11 cellular contexts compared by ENCODE assay signal in the genomic region with DNA sequence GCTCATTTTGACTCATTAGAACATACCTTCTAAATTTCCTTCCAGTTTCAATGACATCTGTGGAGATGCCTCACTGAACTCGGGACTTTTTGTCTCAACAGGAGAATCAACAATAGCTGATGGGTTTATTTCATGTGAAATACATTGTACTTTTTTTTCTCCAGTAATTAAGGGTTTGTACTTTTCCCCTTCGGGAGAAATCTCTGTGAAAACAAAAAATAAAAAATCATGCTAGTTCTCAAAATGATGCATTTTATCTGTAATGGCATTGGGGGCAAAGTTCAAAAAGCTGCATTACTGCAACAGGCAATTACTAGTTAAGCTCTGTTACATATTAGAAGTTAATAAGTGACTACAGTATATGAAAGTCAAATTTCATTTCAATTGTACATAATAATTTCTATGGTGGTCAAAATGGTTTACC.
DNase-seq lines count a peak whose midpoint lies in the region; ATAC-seq and TF ChIP-seq lines count a peak whose summit lies in the region.
"Had no signal": no experiment of that assay in that cellular context is flagged by ENCODE, and none has a peak within 500 bp of the region (broad histone marks: within the 10 kb centered on the region; RNA-seq: fewer than 3 reads in every experiment).

No MANE protein-coding gene starts in this region.

- H3K27ac Mint-ChIP-seq in H9: no peak overlapping the region
- H3K27ac Mint-ChIP-seq: type B pancreatic cell had no signal

- H3K9me3 Mint-ChIP-seq in H9: peaks cover 0 to 6% of the 10 kb centered on the region in 2 experiments; a peak in 2 of 5 replicates
- H3K9me3 Mint-ChIP-seq: type B pancreatic cell had no signal

- H3K56ac ChIP-seq in H9 (ENCODE audit: insufficient read length, low read depth, low read length): no peak overlapping the region

- H3K23ac ChIP-seq in H9 (ENCODE audit: insufficient read length, low read depth, low read length): no peak overlapping the region

- H2BK120ac ChIP-seq in H9 (ENCODE audit: low read depth, low read length, poor library complexity, severe bottlenecking): no peak overlapping the region

- no peak overlapping the region for H4K91ac ChIP-seq in H9 (ENCODE audit: insufficient read length, low read depth, low read length)

- H2BK15ac ChIP-seq in H9 (ENCODE audit: low read depth, low read length): no peak overlapping the region

- no peaks in the 10 kb centered on the region for H3K79me1 ChIP-seq in H9 (ENCODE audit: insufficient read depth, low read depth, low read length, poor library complexity, severe bottlenecking)

- no peak overlapping the region for H3T11ph ChIP-seq in H9 (ENCODE audit: low read length)

- DNase-seq in activated CD4-positive, alpha-beta T cell treated with anti-CD3 and anti-CD28 coated beads, Interleukin-2, amount 50 U/mL, for 48 hours: no peak
- no peak for DNase-seq in T1000 (lab: John Stamatoyannopoulos, UW)
- no peak for DNase-seq in HEK293T (ENCODE audit: extremely low spot score)
- DNase-seq in H9: no peak
- DNase-seq: NCI-H187 had no signal

- 34% methylated on average over 2 of the region's 2 CpGs for WGBS in liver
- WGBS in H9 (ENCODE audit: extremely low coverage, insufficient read length, low lambda C conversion rate): no CpG with 5 or more reads among the region's 2 CpGs

- H3K27me3 ChIP-seq in liver (ENCODE audit: control insufficient read depth in 4 of 4, insufficient read depth in 4 of 4, low read length in 3 of 4) (no peaks in the 10 kb centered on the region), H9 (ENCODE audit: insufficient read depth, low read length) (no peaks in the 10 kb centered on the region)

- H3K23me2 ChIP-seq in H9 (ENCODE audit: insufficient read length, low read depth, low read length, poor library complexity, severe bottlenecking): no peaks in the 10 kb centered on the region

- no peak overlapping the region for H2AK5ac ChIP-seq in H9 (ENCODE audit: insufficient read length, low read length)

- H3K4me3 ChIP-seq in liver (ENCODE audit: low read depth in 1 of 3, low read length in 3 of 3): peak overlapping the region in 1 of 3 donors; percentile 6

- no peak overlapping the region for H3K4me3 Mint-ChIP-seq in H9
- H3K4me3 Mint-ChIP-seq: type B pancreatic cell had no signal

- H4K5ac ChIP-seq in H9 (ENCODE audit: insufficient read length, low read depth, low read length): no peak overlapping the region

- H2BK5ac ChIP-seq in H9 (ENCODE audit: insufficient read length, low read length): no peak overlapping the region

- no peaks in the 10 kb centered on the region for H3K36me3 ChIP-seq in liver (ENCODE audit: control insufficient read depth in 4 of 4, insufficient read depth in 3 of 4, low read depth in 1 of 4, low read length in 3 of 4)

- no peak overlapping the region for H2BK12ac ChIP-seq in H9 (ENCODE audit: insufficient read length, low read depth, low read length)

- no peak overlapping the region for H4K8ac ChIP-seq in H9 (replicated peaks; ENCODE audit: insufficient read length, low read depth, low read length)

- no peak overlapping the region for H3K4ac ChIP-seq in H9 (ENCODE audit: low read depth, low read length)

- no peak overlapping the region for H2BK20ac ChIP-seq in H9 (ENCODE audit: low read depth, low read length, poor library complexity, severe bottlenecking)

- H3K27me3 Mint-ChIP-seq in H9 (ENCODE audit: low read depth): no peaks in the 10 kb centered on the region
- H3K27me3 Mint-ChIP-seq: type B pancreatic cell had no signal

- H3K9me3 ChIP-seq in liver (ENCODE audit: control insufficient read depth in 4 of 4, low read length in 3 of 4) (no peaks in the 10 kb centered on the region), H9 (ENCODE audit: control insufficient read depth, low read depth, low read length) (no peaks in the 10 kb centered on the region)

- CTCF ChIA-PET in HEK293T (lab: Yijun Ruan, JAX): interaction anchor here (0.6 to 0.7 kb wide), 2 partner anchors 59 to 1250 kb away, joined by 3 read pairs; no protein-coding TSS in a partner anchor

- ATAC-seq in GM18868 (IDR thresholded peaks at IDR 0.05; ENCODE audit: unreplicated experiment) (peak; percentile 64), GM21723 (IDR thresholded peaks at IDR 0.05; ENCODE audit: unreplicated experiment) (peak; percentile 57), HG03175 (IDR thresholded peaks at IDR 0.05; ENCODE audit: unreplicated experiment) (peak; percentile 39)
- ATAC-seq: Panc1 had no signal

- H3K36me3 Mint-ChIP-seq in H9 (ENCODE audit: insufficient read depth in 1 of 3, low read depth in 3 of 3): 0 out of 7 replicates have a peak, but pooled peaks cover 0 to 5% (median 0%) of the 10 kb centered on the region in 3 experiments

- no peak overlapping the region for H3K4me2 ChIP-seq in H9 (ENCODE audit: insufficient read depth, insufficient read length, low read length)

- H3K79me2 ChIP-seq in H9 (ENCODE audit: insufficient read depth, low read length): no peaks in the 10 kb centered on the region

- no peak overlapping the region for H3K18ac ChIP-seq in H9 (ENCODE audit: insufficient read length, low read depth, low read length)

- H3K4me1 Mint-ChIP-seq in H9: peaks cover 3% of the 10 kb centered on the region in 2 experiments; a peak in 3 of 4 replicates

- POLR2A ChIA-PET in HEK293T (lab: Yijun Ruan, JAX): interaction anchor here (2.0 kb wide), 1 partner anchor 428 kb away, joined by 7 read pairs; a partner anchor contains a TSS

- no peak overlapping the region for H2AFZ ChIP-seq in H9 (ENCODE audit: low read length)

- no peak for TF ChIP-seq CTCF in liver (IDR thresholded peaks at IDR 0.05; ENCODE audit: low read depth, low read length, missing input control)
- TF ChIP-seq CTCF in H9 (conservative IDR thresholded peaks at IDR 0.05): no peak

- H3K27ac ChIP-seq in liver (ENCODE audit: low read depth in 1 of 2, low read length in 2 of 2): no peak overlapping the region
- no peak overlapping the region for H3K27ac ChIP-seq in H9 (ENCODE audit: insufficient read length, low read depth, low read length)

- no peaks in the 10 kb centered on the region for H4K20me1 ChIP-seq in H9 (ENCODE audit: control insufficient read depth, insufficient read depth, insufficient read length)

- H3K4me1 ChIP-seq in liver (ENCODE audit: control insufficient read depth in 4 of 4, insufficient read depth in 4 of 4, low read length in 3 of 4) (peaks cover 4 to 30% (median 17%) of the 10 kb centered on the region in 4 donors), H9 (ENCODE audit: insufficient read depth, low read length) (no peaks in the 10 kb centered on the region)

- no peak overlapping the region for H3K14ac ChIP-seq in H9 (ENCODE audit: insufficient read depth, low read length)

- peak in 1 of 2 donors; percentile 11 for TF ChIP-seq RAD21 in liver (IDR thresholded peaks at IDR 0.05)

- no peak overlapping the region for H3K9ac ChIP-seq in liver (ENCODE audit: low read depth in 1 of 2, low read length in 2 of 2)
- H3K9ac ChIP-seq in H9 (ENCODE audit: extremely low read depth, insufficient read length, low read length): no peak overlapping the region

TF ChIP-seq in liver, 16 proteins besides CTCF, POLR2A, EP300 and RAD21 (continues in another document):
- TF ChIP-seq SP1 (IDR thresholded peaks at IDR 0.05) (peak; percentile 57), FOXA1 (IDR thresholded peaks at IDR 0.05) (no peak), HNF4A (conservative IDR thresholded peaks at IDR 0.05) (peak; percentile 85 to 92), FOXA2 (IDR thresholded peaks at IDR 0.05) (no peak), JUND (IDR thresholded peaks at IDR 0.05) (peak in 1 of 2 donors; percentile 16)

TF ChIP-seq in HEK293T, 16 proteins besides CTCF, POLR2A, EP300 and RAD21:
- TF ChIP-seq ZNF384 (IDR thresholded peaks at IDR 0.05): no peak
- TF ChIP-seq LEF1 (IDR thresholded peaks at IDR 0.05; ENCODE audit: borderline replicate concordance): no peak
- TF ChIP-seq FOXM1 (IDR thresholded peaks at IDR 0.05; ENCODE audit: borderline replicate concordance): no peak
- no peak for TF ChIP-seq SP1 (IDR thresholded peaks at IDR 0.05)
- TF ChIP-seq L3MBTL2 (conservative IDR thresholded peaks at IDR 0.05): no peak
